ENCODE assay signal across 8 cellular contexts in the genomic region with DNA sequence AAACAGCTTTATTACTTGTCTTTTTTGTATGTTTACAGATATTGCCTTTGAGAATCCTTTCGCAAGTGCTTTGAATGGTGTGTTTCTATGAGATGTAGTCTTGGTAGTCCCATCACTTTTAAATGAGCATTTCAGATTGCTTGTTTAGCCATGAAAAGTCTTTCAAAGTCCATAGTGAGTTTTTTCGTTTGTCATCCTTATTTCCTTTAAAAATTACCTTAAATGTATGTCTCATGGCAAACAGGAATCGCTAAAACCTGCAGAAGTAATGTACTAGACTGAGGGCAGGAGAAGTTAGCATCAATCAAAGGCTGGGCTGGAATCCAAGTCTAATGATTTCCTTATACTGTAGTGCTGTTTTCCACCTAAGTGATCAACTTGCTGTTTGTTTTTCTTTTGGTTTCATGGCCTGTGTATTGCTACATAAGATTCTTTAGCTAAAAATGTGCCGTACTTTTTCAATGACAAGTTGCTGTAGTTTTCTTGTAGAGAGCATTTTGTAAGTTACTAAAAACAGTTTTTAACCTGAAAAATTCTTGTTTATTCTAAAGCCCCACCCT. TPM values are rescaled to one million over a fixed set of nuclear protein-coding genes. Genes with fewer than 3 reads are reported as not detected.
DNase-seq lines count a peak whose midpoint lies in the region; ATAC-seq and TF ChIP-seq lines count a peak whose summit lies in the region.

No MANE protein-coding gene starts in this region.

- peaks cover 25% of the 10 kb centered on the region for H3K4me1 Mint-ChIP-seq in GM23338

- H3K36me3 Mint-ChIP-seq in GM23338 (ENCODE audit: low read depth), result peaks cover 52% of the 10 kb centered on the region

- no CpG with 5 or more reads among the region's 4 CpGs for WGBS in iPS DF 6.9 (ENCODE audit: insufficient coverage, insufficient read length)
- 23 to 32% (median 25%) methylated on average over 4 of the region's 4 CpGs for WGBS in adrenal gland, 4 donors

- no peak for ATAC-seq in GM23338
- ATAC-seq in GM19455 (IDR thresholded peaks at IDR 0.05; ENCODE audit: unreplicated experiment), result no peak

- DNase-seq in BJ (ENCODE audit: low read depth) (no peak), GM23338 (ENCODE audit: low spot score) (no peak), iPS DF 6.9 (ENCODE audit: low read depth, low spot score) (no peak), adrenal gland (no peak), C1 segment of cervical spinal cord (lab: John Stamatoyannopoulos, UW) (no peak)

- no peaks in the 10 kb centered on the region; the same call in 1 of the 2 replicates for H3F3A ChIP-seq in GM23338 (replicated peaks; ENCODE audit: low read depth)

- intact Hi-C loops in adrenal gland (cut with DNase I), result no loop called here

- peak overlapping the region; percentile 100 for H3K4me3 Mint-ChIP-seq in GM23338

- peak overlapping the region; percentile 100 for H3K27ac Mint-ChIP-seq in GM23338

- peaks cover 64% of the 10 kb centered on the region for H3K79me2 ChIP-seq in GM23338 (replicated peaks; ENCODE audit: insufficient read depth)

- H2AFZ ChIP-seq in GM23338, result no peak overlapping the region

- H3K4me2 ChIP-seq in GM23338, result peak overlapping the region; percentile 92

- H3K27ac ChIP-seq in GM23338 (ENCODE audit: low read depth), result peak overlapping the region; percentile 95
- H3K27ac ChIP-seq in iPS DF 6.9 (ENCODE audit: low read length), result no peak overlapping the region
- no peak overlapping the region for H3K27ac ChIP-seq in subcutaneous abdominal adipose tissue (ENCODE audit: low read depth, low read length)
- no peak overlapping the region for H3K27ac ChIP-seq in adrenal gland

- no peaks in the 10 kb centered on the region for H3K9me2 ChIP-seq in GM23338 (ENCODE audit: insufficient read depth)

- peak overlapping the region; percentile 95 for H3K4me3 ChIP-seq in BJ (ENCODE audit: low read depth, low read length)
- peak overlapping the region; percentile 97 for H3K4me3 ChIP-seq in GM23338
- H3K4me3 ChIP-seq in WI38 (ENCODE audit: low read depth, low read length), result peak overlapping the region; percentile 93
- peak overlapping the region; percentile 87; the same call in 1 of the 2 replicates for H3K4me3 ChIP-seq in iPS DF 6.9 (ENCODE audit: low read length)
- peak overlapping the region in 4 of 5 donors; percentile 68 to 96 (median 88) for H3K4me3 ChIP-seq in subcutaneous abdominal adipose tissue (ENCODE audit: low read depth in 1 of 5, low read length in 5 of 5)
- H3K4me3 ChIP-seq in adrenal gland, result peak overlapping the region in 1 of 4 donors; percentile 84

- H3K9me3 ChIP-seq in iPS DF 6.9 (ENCODE audit: control insufficient read depth, insufficient read depth, low read length), result no peaks in the 10 kb centered on the region
- H3K9me3 ChIP-seq in subcutaneous abdominal adipose tissue (ENCODE audit: control insufficient read depth in 5 of 5, low read length in 5 of 5), result no peaks in the 10 kb centered on the region
- H3K9me3 ChIP-seq in adrenal gland (replicated peaks in 1 of 3), result no peaks in the 10 kb centered on the region

- no peaks in the 10 kb centered on the region for H3K36me3 ChIP-seq in BJ (ENCODE audit: control insufficient read depth, insufficient read depth, low read length)
- peaks cover 18% of the 10 kb centered on the region; the same call in 1 of the 2 replicates for H3K36me3 ChIP-seq in GM23338 (ENCODE audit: insufficient read depth)
- no peaks in the 10 kb centered on the region for H3K36me3 ChIP-seq in iPS DF 6.9 (ENCODE audit: control insufficient read depth, insufficient read depth, low read length)
- no peaks in the 10 kb centered on the region for H3K36me3 ChIP-seq in subcutaneous abdominal adipose tissue (ENCODE audit: control insufficient read depth in 5 of 5, insufficient read depth in 5 of 5, low read length in 5 of 5)
- no peaks in the 10 kb centered on the region for H3K36me3 ChIP-seq in adrenal gland (replicated peaks in 1 of 2)

- peaks cover 3% of the 10 kb centered on the region; the same call in 1 of the 3 replicates for H3K9me3 Mint-ChIP-seq in GM23338

- H3K4me1 ChIP-seq in GM23338 (ENCODE audit: insufficient read depth) (peaks cover 41% of the 10 kb centered on the region), iPS DF 6.9 (ENCODE audit: control insufficient read depth, insufficient read depth, low read length) (no peaks in the 10 kb centered on the region), subcutaneous abdominal adipose tissue (ENCODE audit: control insufficient read depth in 5 of 5, insufficient read depth in 5 of 5, low read length in 5 of 5) (peaks cover 2 to 24% (median 17%) of the 10 kb centered on the region in 5 donors), adrenal gland (replicated peaks in 1 of 2) (peaks cover 5 to 14% of the 10 kb centered on the region in 2 donors)

- CTCF ChIA-PET in BJ (lab: Yijun Ruan, JAX), result interaction anchor here (1.1 kb wide), 1 partner anchor 9 kb away, joined by 5 read pairs; no protein-coding TSS in a partner anchor

- H3K9ac ChIP-seq in subcutaneous abdominal adipose tissue (ENCODE audit: low read length in 5 of 5), result peak overlapping the region in 4 of 5 donors; percentile 53 to 84 (median 76)

- H3K27me3 ChIP-seq in BJ (ENCODE audit: control insufficient read depth, insufficient read depth, low read length) (no peaks in the 10 kb centered on the region), GM23338 (ENCODE audit: insufficient read depth) (no peaks in the 10 kb centered on the region), iPS DF 6.9 (ENCODE audit: control insufficient read depth, insufficient read depth, low read length) (no peaks in the 10 kb centered on the region), subcutaneous abdominal adipose tissue (ENCODE audit: control insufficient read depth in 5 of 5, insufficient read depth in 4 of 5, low read length in 5 of 5) (peaks cover 0 to 2% (median 0%) of the 10 kb centered on the region in 5 donors), adrenal gland (no peaks in the 10 kb centered on the region)

- TF ChIP-seq CTCF in BJ (IDR thresholded peaks at IDR 0.05; ENCODE audit: insufficient read depth, low read depth, low read length) (no peak), GM23338 (conservative IDR thresholded peaks at IDR 0.05; ENCODE audit: low read depth in 2 of 2) (no peak), WI38 (IDR thresholded peaks at IDR 0.05; ENCODE audit: low read depth, low read length) (no peak), adrenal gland (IDR thresholded peaks at IDR 0.05) (no peak)

- H4K20me1 ChIP-seq in GM23338 (replicated peaks; ENCODE audit: insufficient read depth), result peaks cover 11% of the 10 kb centered on the region; the same call in 1 of the 2 replicates

- peaks cover 15% of the 10 kb centered on the region for H3K27me3 Mint-ChIP-seq in GM23338 (ENCODE audit: insufficient read depth, low read depth, poor library complexity)

- POLR2A ChIA-PET in BJ (lab: Charles Lee), result interaction anchor here (0.6 kb wide), 1 partner anchor 545 kb away, joined by 3 read pairs; no protein-coding TSS in a partner anchor

- TF ChIP-seq POLR2A in adrenal gland (IDR thresholded peaks at IDR 0.05), result no peak

TF ChIP-seq in GM23338, 12 proteins besides CTCF, POLR2A, EP300 and RAD21:
- no peak for TF ChIP-seq JUNB (IDR thresholded peaks at IDR 0.05; ENCODE audit: unreplicated experiment)

RNA-seq across cellular contexts. Expression of gene HELLS, which starts 1.1 kb away (rescaled TPM):
- polyA plus RNA-seq in BJ (2011; rRNA removed) (6.7 and 11.1 TPM in 2 replicates), GM23338 (2016; fragmentation: Nextera tagmentation; extraction: Ambion mirVana) (894 and 913 TPM in 2 replicates), adrenal gland (1 to 10 TPM; 2.4 to 2.8 (median 2.7) TPM)
- 4.6 and 8.9 TPM in 2 replicates for polyA minus RNA-seq in BJ (2011; rRNA and poly(A)+ RNA removed)
- 776 and 869 TPM in 2 replicates for total RNA-seq in GM23338 (2014; rRNA removed; shearing (Covaris generic))
- total RNA-seq in adrenal gland, result 10 to 100 TPM in 1 of 8 donors, 1 to 10 TPM in 6, under 1 TPM in 1; 0.60 to 11.0 (median 4.2) TPM

Comparison
In these comparisons a context has a peak if more than half of its experiments do, and no peak if none do; other contexts are left out.
1. RNA of gene HELLS, which starts 1.1 kb away (polyA plus RNA-seq): 894 to 913 TPM in GM23338; 6.7 to 11.1 TPM in BJ and 2.4 to 2.8 TPM in adrenal gland; every median in the first group is over 10 times any median in the second.